ENCODE assay signal across 8 cellular contexts in the genomic region with DNA sequence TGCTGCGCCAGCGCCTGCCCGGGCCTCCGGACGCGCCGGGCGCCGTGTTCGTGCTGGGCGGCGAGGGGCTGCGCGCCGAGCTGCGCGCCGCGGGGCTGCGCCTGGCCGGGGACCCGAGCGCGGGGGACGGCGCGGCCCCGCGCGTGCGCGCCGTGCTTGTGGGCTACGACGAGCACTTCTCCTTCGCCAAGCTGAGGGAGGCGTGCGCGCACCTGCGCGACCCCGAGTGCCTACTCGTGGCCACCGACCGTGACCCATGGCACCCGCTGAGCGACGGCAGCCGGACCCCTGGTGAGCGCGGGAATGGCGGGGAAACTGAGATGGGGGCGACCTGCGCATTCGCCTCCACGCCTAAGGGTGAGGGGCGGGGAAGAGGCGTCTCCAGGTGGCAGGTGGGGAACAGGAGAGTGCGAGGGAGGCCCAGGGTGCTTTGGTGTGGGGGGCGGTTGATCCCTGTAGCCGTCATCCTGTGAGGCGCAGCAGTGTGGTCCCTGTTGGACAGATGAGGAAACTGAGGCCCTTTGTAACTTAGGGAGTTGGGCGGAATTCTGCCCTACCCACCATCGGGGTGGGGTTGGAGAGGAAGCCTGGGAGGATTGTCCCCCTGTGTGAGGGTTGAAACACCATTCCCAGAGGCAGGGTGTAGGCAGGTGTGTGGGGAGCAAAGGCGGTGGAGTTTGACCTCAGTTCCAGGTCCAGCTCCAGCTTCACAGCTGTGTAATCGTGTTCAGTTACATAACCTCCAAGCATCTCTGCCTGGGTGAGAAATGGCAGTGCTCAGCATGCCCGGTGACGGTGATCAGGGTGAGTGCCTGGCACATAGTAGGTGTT. TPM values are rescaled to one million over a fixed set of nuclear protein-coding genes. Genes with fewer than 3 reads are reported as not detected.
DNase-seq lines count a peak whose midpoint lies in the region; ATAC-seq, FAIRE-seq and TF ChIP-seq lines count a peak whose summit lies in the region.

No MANE protein-coding gene starts in this region.

- H3K9me3 Mint-ChIP-seq in CD14-positive monocyte: peaks cover 0 to 2% (median 0%) of the 10 kb centered on the region in 7 donors
- no peaks in the 10 kb centered on the region for H3K9me3 Mint-ChIP-seq in activated naive CD8-positive, alpha-beta T cell treated with anti-CD3 and anti-CD28 coated beads, Interleukin-2, amount 10 ng/mL, durations not matched to agents 7 days and 5 days

- POLR2A ChIA-PET in activated naive CD8-positive, alpha-beta T cell treated with anti-CD3 and anti-CD28 coated beads, Interleukin-2, amount 10 ng/mL, durations not matched to agents 7 days and 5 days (lab: Charles Lee): interaction anchor here (0.6 to 9.9 kb wide), 11 partner anchors 11 to 994 kb away, joined by 3 to 216 read pairs (median 11); partner anchors contain the start of genes GGA1, LGALS1, NOL12 and SH3BP1

- H3K36me3 Mint-ChIP-seq in CD14-positive monocyte: peaks cover 7 to 12% of the 10 kb centered on the region in 2 donors
- H3K36me3 Mint-ChIP-seq in activated naive CD8-positive, alpha-beta T cell treated with anti-CD3 and anti-CD28 coated beads, Interleukin-2, amount 10 ng/mL, durations not matched to agents 7 days and 5 days: peaks cover 8% of the 10 kb centered on the region

- H3K4me3 ChIP-seq in HUES64 (ENCODE audit: low read length): peak overlapping the region; percentile 59
- peak overlapping the region; percentile 59 to 81 (median 71) for H3K4me3 ChIP-seq in subcutaneous abdominal adipose tissue (ENCODE audit: low read depth in 1 of 5, low read length in 5 of 5)

- peak; percentile 70 for FAIRE-seq in GM19239 (lab: Jason Lieb, UNC)

- peak overlapping the region; percentile 76 for H3K9ac ChIP-seq in HUES64 (ENCODE audit: low read depth, low read length)
- peak overlapping the region in 4 of 5 donors; percentile 66 to 77 (median 72) for H3K9ac ChIP-seq in subcutaneous abdominal adipose tissue (ENCODE audit: low read length in 5 of 5)

- H3K36me3 ChIP-seq in HUES64 (ENCODE audit: insufficient read depth, low read length) (peaks cover 5% of the 10 kb centered on the region; the same call in 1 of the 2 replicates), subcutaneous abdominal adipose tissue (ENCODE audit: control insufficient read depth in 5 of 5, insufficient read depth in 5 of 5, low read length in 5 of 5) (no peaks in the 10 kb centered on the region)

- peak overlapping the region; percentile 76 to 83 for H3K4me3 Mint-ChIP-seq in CD14-positive monocyte
- H3K4me3 Mint-ChIP-seq in activated naive CD8-positive, alpha-beta T cell treated with anti-CD3 and anti-CD28 coated beads, Interleukin-2, amount 10 ng/mL, durations not matched to agents 7 days and 5 days: peak overlapping the region; percentile 91

- WGBS in HUES64: 6% methylated on average over 68 of the region's 68 CpGs

- no peak overlapping the region for H3K27ac ChIP-seq in HUES64 (ENCODE audit: low read depth, low read length)
- H3K27ac ChIP-seq in layer of hippocampus (ENCODE audit: low read depth, low read length): peak overlapping the region; percentile 80
- peak overlapping the region; percentile 77 for H3K27ac ChIP-seq in subcutaneous abdominal adipose tissue (ENCODE audit: low read depth, low read length)

- H3K27ac Mint-ChIP-seq in CD14-positive monocyte: peak overlapping the region in 5 of 7 donors; percentile 30 to 73 (median 50)
- H3K27ac Mint-ChIP-seq in activated naive CD8-positive, alpha-beta T cell treated with anti-CD3 and anti-CD28 coated beads, Interleukin-2, amount 10 ng/mL, durations not matched to agents 7 days and 5 days: peak overlapping the region; percentile 74

- no peak for DNase-seq in CD14-positive monocyte (ENCODE audit: low spot score)
- no peak for DNase-seq in GM19239 (ENCODE audit: insufficient read length, low spot score)
- no peak for DNase-seq in activated naive CD8-positive, alpha-beta T cell treated with anti-CD3 and anti-CD28 coated beads, Interleukin-2, amount 10 ng/mL, durations not matched to agents 7 days and 5 days
- DNase-seq in COLO829 (ENCODE audit: low spot score): no peak
- DNase-seq in GF-D8 (lab: John Stamatoyannopoulos, UW): no peak

- intact Hi-C loops in CD14-positive monocyte (cut with micrococcal nuclease): loop anchor here in 1 of 2 donors (2.0 kb wide), 1 partner anchor 18 kb away; no protein-coding TSS in a partner anchor

- peaks cover 4% of the 10 kb centered on the region; the same call in 1 of the 2 replicates for H3K4me1 ChIP-seq in HUES64 (ENCODE audit: insufficient read depth, low read length)
- H3K4me1 ChIP-seq in subcutaneous abdominal adipose tissue (ENCODE audit: control insufficient read depth in 5 of 5, insufficient read depth in 5 of 5, low read length in 5 of 5): peaks cover 5 to 59% (median 54%) of the 10 kb centered on the region in 5 donors

- peaks cover 44% of the 10 kb centered on the region for H3K4me1 Mint-ChIP-seq in CD14-positive monocyte
- peaks cover 37% of the 10 kb centered on the region for H3K4me1 Mint-ChIP-seq in activated naive CD8-positive, alpha-beta T cell treated with anti-CD3 and anti-CD28 coated beads, Interleukin-2, amount 10 ng/mL, durations not matched to agents 7 days and 5 days

- H3K27me3 ChIP-seq in HUES64 (ENCODE audit: insufficient read depth, low read length) (no peaks in the 10 kb centered on the region), layer of hippocampus (ENCODE audit: control insufficient read depth, insufficient read depth, low read length) (no peaks in the 10 kb centered on the region), subcutaneous abdominal adipose tissue (ENCODE audit: control insufficient read depth in 5 of 5, insufficient read depth in 4 of 5, low read length in 5 of 5) (no peaks in the 10 kb centered on the region)

- no peak for TF ChIP-seq CTCF in CD14-positive monocyte (IDR thresholded peaks at IDR 0.05)

- H3K9me3 ChIP-seq in HUES64 (ENCODE audit: insufficient read depth, low read depth, low read length) (no peaks in the 10 kb centered on the region), subcutaneous abdominal adipose tissue (ENCODE audit: control insufficient read depth in 5 of 5, low read length in 5 of 5) (no peaks in the 10 kb centered on the region)

- H3K27me3 Mint-ChIP-seq in CD14-positive monocyte (ENCODE audit: low read depth in 3 of 3): peaks cover 0 to 4% (median 0%) of the 10 kb centered on the region in 3 donors
- H3K27me3 Mint-ChIP-seq in activated naive CD8-positive, alpha-beta T cell treated with anti-CD3 and anti-CD28 coated beads, Interleukin-2, amount 10 ng/mL, durations not matched to agents 7 days and 5 days: no peaks in the 10 kb centered on the region

- no peak for ATAC-seq in activated naive CD8-positive, alpha-beta T cell treated with anti-CD3 and anti-CD28 coated beads, Interleukin-2, amount 10 ng/mL, durations not matched to agents 7 days and 5 days (ENCODE audit: low read depth)

RNA-seq across cellular contexts. Expression of gene PDXP, which starts 0.8 kb away (rescaled TPM):
- polyA plus RNA-seq in CD14-positive monocyte: 1 to 10 TPM; 1.0 to 4.3 TPM
- polyA plus RNA-seq in HUES64 (2013, experiment 1 of 2): 34.5 TPM
- 38.5 TPM for polyA plus RNA-seq in HUES64 (2013, experiment 2 of 2)
- total RNA-seq in activated naive CD8-positive, alpha-beta T cell treated with anti-CD3 and anti-CD28 coated beads, Interleukin-2, amount 10 ng/mL, durations not matched to agents 7 days and 5 days: 10 to 100 TPM; 16.4 to 16.6 TPM

RNA-seq across cellular contexts. Expression of gene LGALS1, which starts 16.2 kb away (rescaled TPM):
- 1,000 to 10,000 TPM; 1,719 to 1,844 TPM for polyA plus RNA-seq in CD14-positive monocyte
- 39.5 TPM for polyA plus RNA-seq in HUES64 (2013, experiment 1 of 2)
- 56.4 TPM for polyA plus RNA-seq in HUES64 (2013, experiment 2 of 2)
- 1,000 to 10,000 TPM; 1,082 to 1,187 TPM for total RNA-seq in activated naive CD8-positive, alpha-beta T cell treated with anti-CD3 and anti-CD28 coated beads, Interleukin-2, amount 10 ng/mL, durations not matched to agents 7 days and 5 days

RNA-seq across cellular contexts. Expression of gene SH3BP1, which starts 19.8 kb away (rescaled TPM):
- polyA plus RNA-seq in CD14-positive monocyte: 10 to 100 TPM; 20.0 TPM
- polyA plus RNA-seq in HUES64 (2013, experiment 1 of 2): 21.7 TPM
- polyA plus RNA-seq in HUES64 (2013, experiment 2 of 2): 30.1 TPM
- 100 to 1,000 TPM; 157 to 169 TPM for total RNA-seq in activated naive CD8-positive, alpha-beta T cell treated with anti-CD3 and anti-CD28 coated beads, Interleukin-2, amount 10 ng/mL, durations not matched to agents 7 days and 5 days

RNA-seq across cellular contexts. Expression of gene NOL12, which starts 26.9 kb away (rescaled TPM):
- polyA plus RNA-seq in CD14-positive monocyte: 10 to 100 TPM; 47.3 to 49.2 TPM
- polyA plus RNA-seq in HUES64 (2013, experiment 1 of 2): 26.8 TPM
- polyA plus RNA-seq in HUES64 (2013, experiment 2 of 2): 27.2 TPM
- total RNA-seq in activated naive CD8-positive, alpha-beta T cell treated with anti-CD3 and anti-CD28 coated beads, Interleukin-2, amount 10 ng/mL, durations not matched to agents 7 days and 5 days: 10 to 100 TPM; 42.8 to 50.4 TPM

RNA-seq across cellular contexts. Expression of gene TRIOBP, which starts 37.6 kb away (rescaled TPM):
- 10 to 100 TPM; 43.0 to 46.6 TPM for polyA plus RNA-seq in CD14-positive monocyte
- 31.9 TPM for polyA plus RNA-seq in HUES64 (2013, experiment 1 of 2)
- polyA plus RNA-seq in HUES64 (2013, experiment 2 of 2): 39.7 TPM
- 10 to 100 TPM; 41.4 to 44.4 TPM for total RNA-seq in activated naive CD8-positive, alpha-beta T cell treated with anti-CD3 and anti-CD28 coated beads, Interleukin-2, amount 10 ng/mL, durations not matched to agents 7 days and 5 days
